Comparison of ENCODE assay signal across 28 cellular contexts in the genomic region with DNA sequence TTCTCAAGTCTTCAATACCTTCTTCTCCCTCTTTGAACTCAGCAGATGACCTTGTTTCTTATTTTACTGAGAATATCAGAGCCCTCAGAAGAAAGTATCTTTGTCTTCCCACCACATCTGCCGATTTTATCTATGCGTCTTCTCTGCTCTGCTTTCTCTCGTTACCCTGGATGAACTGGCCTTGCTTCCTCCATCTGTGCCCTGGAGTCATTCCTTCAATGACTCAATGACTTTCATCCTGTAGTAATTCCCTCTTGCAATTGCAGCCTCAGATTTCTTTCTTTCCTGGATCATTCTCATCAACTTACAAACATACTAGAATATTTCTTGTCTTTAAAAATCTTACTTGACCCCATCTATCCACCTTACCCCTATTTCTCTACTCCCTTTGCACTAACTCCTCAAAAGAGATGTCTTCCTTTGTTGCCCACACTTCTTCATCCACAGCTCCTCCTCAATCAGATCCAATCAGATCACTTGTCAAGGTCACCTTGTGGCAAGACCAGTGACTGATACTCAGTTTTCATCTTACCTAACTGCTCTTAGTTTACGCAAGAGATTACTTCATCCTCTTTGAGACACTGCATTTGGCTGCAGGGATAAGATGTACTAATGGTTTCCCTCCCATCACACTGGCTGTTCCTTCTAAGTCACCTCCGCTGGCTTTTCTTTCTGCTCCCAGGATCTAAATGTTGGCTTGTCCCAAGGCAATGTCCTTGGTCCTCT. TPM values are rescaled to one million over a fixed set of nuclear protein-coding genes. Genes with fewer than 3 reads are reported as not detected.
DNase-seq lines count a peak whose midpoint lies in the region; ATAC-seq and TF ChIP-seq lines count a peak whose summit lies in the region.
"Had no signal": no experiment of that assay in that cellular context is flagged by ENCODE, and none has a peak within 500 bp of the region (broad histone marks: within the 10 kb centered on the region; RNA-seq: fewer than 3 reads in every experiment).

No MANE protein-coding gene starts in this region.

- no peaks in the 10 kb centered on the region for H3K36me3 ChIP-seq in breast epithelium
- H3K36me3 ChIP-seq: esophagus squamous epithelium, heart left ventricle had no signal

- no peaks in the 10 kb centered on the region for H3K27me3 Mint-ChIP-seq in MCF 10A (ENCODE audit: insufficient read depth, unreplicated experiment)
- peaks cover 18% of the 10 kb centered on the region for H3K27me3 Mint-ChIP-seq in activated T-helper 1 cell treated with anti-CD3 and anti-CD28 coated beads, Interleukin-12 subunit alpha, Interleukin-12 subunit beta, Interleukin-2, Interleukin-4 antibody, amounts not matched to agents 30 ng/mL and 10 ng/mL and 1 ng/mL, durations not matched to agents 14 hours and 24 hours and 36 hours (ENCODE audit: insufficient read depth)
- H3K27me3 Mint-ChIP-seq: effector memory CD8-positive, alpha-beta T cell had no signal

- H3K27me3 ChIP-seq in breast epithelium (no peaks in the 10 kb centered on the region), foreskin keratinocyte (no peaks in the 10 kb centered on the region)
- H3K27me3 ChIP-seq: esophagus squamous epithelium, heart left ventricle had no signal

- no peaks in the 10 kb centered on the region for H3K9me3 Mint-ChIP-seq in MCF 10A (ENCODE audit: unreplicated experiment)
- H3K9me3 Mint-ChIP-seq in activated T-helper 1 cell treated with anti-CD3 and anti-CD28 coated beads, Interleukin-12 subunit alpha, Interleukin-12 subunit beta, Interleukin-2, Interleukin-4 antibody, amounts not matched to agents 30 ng/mL and 10 ng/mL and 1 ng/mL, durations not matched to agents 14 hours and 24 hours and 36 hours = no peaks in the 10 kb centered on the region
- H3K9me3 Mint-ChIP-seq: effector memory CD8-positive, alpha-beta T cell; mesothelial cell of epicardium had no signal

- TF ChIP-seq CTCF in MCF 10A (IDR thresholded peaks at IDR 0.05; ENCODE audit: unreplicated experiment) (no peak), breast epithelium (IDR thresholded peaks at IDR 0.05) (no peak), foreskin keratinocyte (conservative IDR thresholded peaks at IDR 0.05) (no peak)

- no peak overlapping the region for H3K4me3 Mint-ChIP-seq in MCF 10A (ENCODE audit: unreplicated experiment)
- H3K4me3 Mint-ChIP-seq in activated T-helper 1 cell treated with anti-CD3 and anti-CD28 coated beads, Interleukin-12 subunit alpha, Interleukin-12 subunit beta, Interleukin-2, Interleukin-4 antibody, amounts not matched to agents 30 ng/mL and 10 ng/mL and 1 ng/mL, durations not matched to agents 14 hours and 24 hours and 36 hours = no peak overlapping the region
- H3K4me3 Mint-ChIP-seq: activated CD4-positive, alpha-beta T cell treated with anti-CD3 and anti-CD28 coated beads for 36 hours; activated naive CD8-positive, alpha-beta T cell treated with anti-CD3 and anti-CD28 coated beads, Interleukin-2, amount 10 ng/mL, durations not matched to agents 7 days and 5 days; CD14-positive monocyte; effector memory CD8-positive, alpha-beta T cell; mesothelial cell of epicardium; naive thymus-derived CD8-positive, alpha-beta T cell; type B pancreatic cell had no signal

- H3K36me3 Mint-ChIP-seq in MCF 10A (ENCODE audit: insufficient read depth, unreplicated experiment) = no peaks in the 10 kb centered on the region
- peaks cover 3% of the 10 kb centered on the region for H3K36me3 Mint-ChIP-seq in activated T-helper 1 cell treated with anti-CD3 and anti-CD28 coated beads, Interleukin-12 subunit alpha, Interleukin-12 subunit beta, Interleukin-2, Interleukin-4 antibody, amounts not matched to agents 30 ng/mL and 10 ng/mL and 1 ng/mL, durations not matched to agents 14 hours and 24 hours and 36 hours (ENCODE audit: low read depth)
- H3K36me3 Mint-ChIP-seq: activated naive CD8-positive, alpha-beta T cell treated with anti-CD3 and anti-CD28 coated beads, Interleukin-2, amount 10 ng/mL, durations not matched to agents 7 days and 5 days; CD14-positive monocyte; mesothelial cell of epicardium; naive thymus-derived CD8-positive, alpha-beta T cell had no signal

- no peak overlapping the region for H3K4me3 ChIP-seq in breast epithelium
- H3K4me3 ChIP-seq: esophagus squamous epithelium, heart left ventricle had no signal

- in situ Hi-C loops in KBM-7 (cut with MboI; ENCODE audit: low pct_unique_long_range_greater_than_20kb, low sequenced_read_pairs) = no loop called here

- POLR2A ChIA-PET in MCF 10A (lab: Yijun Ruan, JAX) = interaction anchor here (0.8 to 1.6 kb wide), 3 partner anchors 39 to 97 kb away, joined by 3 to 4 read pairs (median 4); no protein-coding TSS in a partner anchor

- CTCF ChIA-PET in MCF 10A (lab: Yijun Ruan, JAX) = interaction anchor here (0.7 to 1.3 kb wide), 2 partner anchors 11 to 463 kb away, joined by 3 to 6 read pairs; no protein-coding TSS in a partner anchor

- H3K9me3 ChIP-seq in breast epithelium = no peaks in the 10 kb centered on the region
- H3K9me3 ChIP-seq: esophagus squamous epithelium, heart left ventricle had no signal

- peaks cover 9% of the 10 kb centered on the region for H3K4me1 Mint-ChIP-seq in MCF 10A (ENCODE audit: insufficient read depth, unreplicated experiment)
- H3K4me1 Mint-ChIP-seq in activated T-helper 1 cell treated with anti-CD3 and anti-CD28 coated beads, Interleukin-12 subunit alpha, Interleukin-12 subunit beta, Interleukin-2, Interleukin-4 antibody, amounts not matched to agents 30 ng/mL and 10 ng/mL and 1 ng/mL, durations not matched to agents 14 hours and 24 hours and 36 hours (ENCODE audit: low read depth) = peaks cover 29% of the 10 kb centered on the region

- peak; percentile 22 for ATAC-seq in foreskin keratinocyte
- ATAC-seq in GM21529 (IDR thresholded peaks at IDR 0.05; ENCODE audit: unreplicated experiment) = no peak
- ATAC-seq in HG03378 (IDR thresholded peaks at IDR 0.05; ENCODE audit: unreplicated experiment) = no peak
- ATAC-seq: activated CD4-positive, alpha-beta T cell treated with anti-CD3 and anti-CD28 coated beads for 36 hours; effector memory CD8-positive, alpha-beta T cell; left lobe of liver; naive thymus-derived CD8-positive, alpha-beta T cell; right cardiac atrium had no signal

- peak overlapping the region; percentile 0 for H3K27ac Mint-ChIP-seq in MCF 10A (ENCODE audit: low read depth, unreplicated experiment)
- H3K27ac Mint-ChIP-seq in activated T-helper 1 cell treated with anti-CD3 and anti-CD28 coated beads, Interleukin-12 subunit alpha, Interleukin-12 subunit beta, Interleukin-2, Interleukin-4 antibody, amounts not matched to agents 30 ng/mL and 10 ng/mL and 1 ng/mL, durations not matched to agents 14 hours and 24 hours and 36 hours = peak overlapping the region; percentile 17
- H3K27ac Mint-ChIP-seq: activated CD4-positive, alpha-beta T cell treated with anti-CD3 and anti-CD28 coated beads for 36 hours; activated naive CD8-positive, alpha-beta T cell treated with anti-CD3 and anti-CD28 coated beads, Interleukin-2, amount 10 ng/mL, durations not matched to agents 7 days and 5 days; effector memory CD8-positive, alpha-beta T cell; mesothelial cell of epicardium; type B pancreatic cell had no signal

- H3K4me1 ChIP-seq in breast epithelium (no peaks in the 10 kb centered on the region), foreskin keratinocyte (peaks cover 8% of the 10 kb centered on the region)

- H3K27ac ChIP-seq in breast epithelium (no peak overlapping the region), foreskin keratinocyte (no peak overlapping the region)
- H3K27ac ChIP-seq: KMS-11 had no signal

- intact Hi-C loops in MCF 10A (cut with micrococcal nuclease) = no loop called here
- intact Hi-C loops in breast epithelium (cut with DNase I; ENCODE audit: low total_unique reads) = no loop called here
- intact Hi-C loops in activated T-helper 1 cell treated with anti-CD3 and anti-CD28 coated beads, Interleukin-12 subunit alpha, Interleukin-12 subunit beta, Interleukin-2, Interleukin-4 antibody, amounts not matched to agents 30 ng/mL and 10 ng/mL and 1 ng/mL, durations not matched to agents 14 hours and 24 hours and 36 hours (cut with micrococcal nuclease) = no loop called here

- BruUV-seq in MCF 10A (replicated peaks; lab: Mats Ljungman, UMichigan) = no TSS peak

- peak; percentile 77 for DNase-seq in MCF 10A (ENCODE audit: unreplicated experiment)
- no peak for DNase-seq in breast epithelium (ENCODE audit: low spot score in 2 of 2)
- no peak for DNase-seq in activated T-helper 1 cell treated with anti-CD3 and anti-CD28 coated beads, Interleukin-12 subunit alpha, Interleukin-12 subunit beta, Interleukin-2, Interleukin-4 antibody, amounts not matched to agents 30 ng/mL and 10 ng/mL and 1 ng/mL, durations not matched to agents 14 hours and 24 hours and 36 hours (ENCODE audit: low spot score)
- DNase-seq in foreskin keratinocyte = peak in 1 of 2 donors; percentile 31
- no peak for DNase-seq in KBM-7
- no peak for DNase-seq in T1000 (lab: John Stamatoyannopoulos, UW)
- DNase-seq: activated CD4-positive, alpha-beta T cell treated with anti-CD3 and anti-CD28 coated beads for 36 hours; activated naive CD8-positive, alpha-beta T cell treated with anti-CD3 and anti-CD28 coated beads, Interleukin-2, amount 10 ng/mL, durations not matched to agents 7 days and 5 days; effector memory CD8-positive, alpha-beta T cell; esophagus squamous epithelium; H7; heart left ventricle; naive thymus-derived CD8-positive, alpha-beta T cell; NCI-H1092; NCI-H1930; NCI-H2227 treated with DMSO at 0.1 percent for 48 hours; NCI-H774; right cardiac atrium; stimulated activated CD4-positive, alpha-beta T cell treated with anti-CD3 and anti-CD28 coated beads, Interleukin-15, amount 100 ng/mL, for 24 hours; stimulated activated CD8-positive, alpha-beta memory T cell treated with anti-CD3 and anti-CD28 coated beads, Interleukin-4, amount 100 ng/mL, for 48 hours had no signal

- no peak for TF ChIP-seq POLR2A in breast epithelium (IDR thresholded peaks at IDR 0.05)

RNA-seq across cellular contexts. Expression of a gene that starts 8.2 kb away (rescaled TPM):
- total RNA-seq in MCF 10A (2022) (7.0 and 12.0 TPM in 2 replicates), breast epithelium (100 to 1,000 TPM; 127 to 287 (median 167) TPM), foreskin keratinocyte (1.6 and 2.9 TPM in 2 replicates)
- 8.9 and 11.8 TPM in 2 replicates for total RNA-seq in activated T-helper 1 cell treated with anti-CD3 and anti-CD28 coated beads, Interleukin-12 subunit alpha, Interleukin-12 subunit beta, Interleukin-2, Interleukin-4 antibody, amounts not matched to agents 30 ng/mL and 10 ng/mL and 1 ng/mL, durations not matched to agents 14 hours and 24 hours and 36 hours
- 0.27 and 0.54 TPM in 2 replicates for polyA plus RNA-seq in foreskin keratinocyte

RNA-seq across cellular contexts. Expression of a gene that starts 55.0 kb away (rescaled TPM):
- total RNA-seq in MCF 10A (2022) (not detected in 2 replicates), breast epithelium (under 1 TPM in 1 of 3 donors, not detected in 2; 0.29 TPM), foreskin keratinocyte (not detected in 2 replicates)
- total RNA-seq in activated T-helper 1 cell treated with anti-CD3 and anti-CD28 coated beads, Interleukin-12 subunit alpha, Interleukin-12 subunit beta, Interleukin-2, Interleukin-4 antibody, amounts not matched to agents 30 ng/mL and 10 ng/mL and 1 ng/mL, durations not matched to agents 14 hours and 24 hours and 36 hours = not detected in 2 replicates
- polyA plus RNA-seq in foreskin keratinocyte = not detected in 2 replicates
- total RNA-seq: activated CD4-positive, alpha-beta T cell treated with anti-CD3 and anti-CD28 coated beads for 36 hours; activated naive CD8-positive, alpha-beta T cell treated with anti-CD3 and anti-CD28 coated beads, Interleukin-2, amount 10 ng/mL, durations not matched to agents 7 days and 5 days; esophagus squamous epithelium; heart left ventricle; left lobe of liver; mesothelial cell of epicardium; naive thymus-derived CD8-positive, alpha-beta T cell; osteocyte; right cardiac atrium had no signal
- polyA plus RNA-seq: CD14-positive monocyte; heart left ventricle; naive thymus-derived CD8-positive, alpha-beta T cell; right cardiac atrium had no signal
